Comparison of ENCODE assay signal across 15 cellular contexts in the genomic region with DNA sequence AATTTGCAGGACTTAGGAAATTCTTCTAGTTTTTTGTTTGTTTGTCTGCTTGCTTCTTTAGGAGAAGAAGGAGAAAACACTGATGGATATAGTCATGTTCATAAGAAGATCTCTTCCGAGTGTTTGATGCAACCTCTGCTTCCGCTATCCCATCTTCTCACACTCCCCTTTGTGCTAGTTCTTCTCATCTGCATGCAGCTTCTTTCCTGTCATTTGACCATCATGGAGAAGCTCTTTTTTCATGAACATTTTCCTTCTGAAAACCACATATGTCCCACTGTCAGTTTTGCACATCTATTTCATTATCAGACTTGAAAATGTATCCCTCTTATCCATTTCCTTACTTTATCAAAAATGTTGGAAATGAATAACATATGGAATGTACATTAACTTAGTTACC.
DNase-seq lines count a peak whose midpoint lies in the region; ATAC-seq, FAIRE-seq and TF ChIP-seq lines count a peak whose summit lies in the region.
"Had no signal": no experiment of that assay in that cellular context is flagged by ENCODE, and none has a peak within 500 bp of the region (broad histone marks: within the 10 kb centered on the region; RNA-seq: fewer than 3 reads in every experiment).

No MANE protein-coding gene starts in this region.

- H3K4me2 ChIP-seq in K562 (ENCODE audit: insufficient read depth, low read length) = no peak overlapping the region

- no peak for TF ChIP-seq POLR2A in K562 (conservative IDR thresholded peaks at IDR 0.05)

- H3K36me3 ChIP-seq in K562 (ENCODE audit: control insufficient read depth, insufficient read depth, low read length) = no peaks in the 10 kb centered on the region; the same call in 2 of the 3 replicates
- H3K36me3 ChIP-seq: heart right ventricle, prostate gland had no signal

- no peak for FAIRE-seq in K562 (lab: Jason Lieb, UNC)
- FAIRE-seq: endometrium had no signal

- H2AFZ ChIP-seq in K562 (ENCODE audit: low read depth, low read length) = peak overlapping the region; percentile 88

- DNase-seq in activated CD4-positive, alpha-beta T cell treated with anti-CD3 and anti-CD28 coated beads for 36 hours = no peak
- DNase-seq in activated CD4-positive, alpha-beta T cell treated with anti-CD3 and anti-CD28 coated beads for 48 hours = no peak
- DNase-seq in NOMO-1 (lab: John Stamatoyannopoulos, UW; ENCODE audit: unreplicated experiment in 2 of 2) (peak; percentile 26 to 68), K562 (ENCODE audit: extremely low read depth in 1 of 4, low spot score in 3 of 4) (no peak), COLO668 (lab: John Stamatoyannopoulos, UW; ENCODE audit: unreplicated experiment) (no peak), T-helper 9 cell (no peak)
- no peak for DNase-seq in stimulated activated naive B cell treated with anti-CD40 and anti-IgM and Interleukin-4, amounts not matched to agents 10 μg/mL and 1 μg/mL and 100 μg/mL, for 72 hours
- DNase-seq: DMS79 treated with DMSO at 0.1 percent for 48 hours, NCI-H1436 treated with DMSO at 0.1 percent for 48 hours, NCI-H69 had no signal

- intact Hi-C loops in activated CD4-positive, alpha-beta T cell treated with anti-CD3 and anti-CD28 coated beads for 36 hours (cut with DNase I, micrococcal nuclease) = loop anchor here (5.0 to 10.0 kb wide), 3 partner anchors 260 to 338 kb away; no protein-coding TSS in a partner anchor
- intact Hi-C loops in K562 (cut with micrococcal nuclease) = loop anchor here (10.0 kb wide), 1 partner anchor 308 kb away; no protein-coding TSS in a partner anchor

- H3K79me2 ChIP-seq in K562 (ENCODE audit: control insufficient read depth, insufficient read depth, low read length) = no peaks in the 10 kb centered on the region

- H3K27me3 Mint-ChIP-seq in activated CD4-positive, alpha-beta T cell treated with anti-CD3 and anti-CD28 coated beads for 36 hours = no peaks in the 10 kb centered on the region
- H3K27me3 Mint-ChIP-seq in stimulated activated naive B cell treated with anti-CD40 and anti-IgM and Interleukin-4, amounts not matched to agents 10 μg/mL and 1 μg/mL and 100 μg/mL, for 72 hours = no peaks in the 10 kb centered on the region

- BruUV-seq in K562 (replicated peaks; lab: Mats Ljungman, UMichigan) = no TSS peak

- CTCF ChIA-PET in activated CD4-positive, alpha-beta T cell treated with anti-CD3 and anti-CD28 coated beads for 36 hours (lab: Charles Lee) = interaction anchor here (1.0 to 1.7 kb wide), 4 partner anchors 9 to 492 kb away, joined by 3 to 7 read pairs (median 4); no protein-coding TSS in a partner anchor
- CTCF ChIA-PET in K562 (lab: Yijun Ruan, JAX; ENCODE audit: low intra/inter-chr PET ratio) = no interaction called here

- H3K9me3 ChIP-seq in K562 (replicated peaks; ENCODE audit: control insufficient read depth, insufficient read depth, low read depth, low read length) = no peaks in the 10 kb centered on the region
- H3K9me3 ChIP-seq: body of pancreas, heart right ventricle, prostate gland had no signal

- in situ Hi-C loops in K562 (cut with MboI) = no loop called here

- H3K4me1 ChIP-seq in K562 (replicated peaks in 1 of 2; ENCODE audit: control insufficient read depth in 2 of 2, insufficient read depth in 2 of 2, low read length in 2 of 2) = peaks cover 0 to 19% of the 10 kb centered on the region in 2 experiments; a peak in 3 of 5 replicates
- H3K4me1 ChIP-seq: prostate gland had no signal

- no peak for TF ChIP-seq RAD21 in K562 (CRISPR knock-in tag; conservative IDR thresholded peaks at IDR 0.05 in 1 of 2, IDR thresholded peaks at IDR 0.05 in 1 of 2)

- H3K4me3 ChIP-seq in K562 = no peak overlapping the region
- H3K4me3 ChIP-seq: body of pancreas, prostate gland had no signal

- 81% methylated on average over 2 of the region's 2 CpGs for WGBS in K562 (ENCODE audit: insufficient coverage, low coverage, missing lambda C conversion rate)

- no peaks in the 10 kb centered on the region for H3K9me1 ChIP-seq in K562 (ENCODE audit: control insufficient read depth, insufficient read depth, low read length)

- no peaks in the 10 kb centered on the region for H4K20me1 ChIP-seq in K562 (replicated peaks; ENCODE audit: control insufficient read depth, insufficient read depth, low read length)

- no peak overlapping the region for H3K4me3 Mint-ChIP-seq in activated CD4-positive, alpha-beta T cell treated with anti-CD3 and anti-CD28 coated beads for 36 hours
- H3K4me3 Mint-ChIP-seq in stimulated activated naive B cell treated with anti-CD40 and anti-IgM and Interleukin-4, amounts not matched to agents 10 μg/mL and 1 μg/mL and 100 μg/mL, for 72 hours = peak overlapping the region; percentile 5 to 34

- H3K9ac ChIP-seq in K562 (ENCODE audit: insufficient read depth in 1 of 2, low read depth in 2 of 2, low read length in 2 of 2) = no peak overlapping the region

- peaks cover 36% of the 10 kb centered on the region for H3K4me1 Mint-ChIP-seq in activated CD4-positive, alpha-beta T cell treated with anti-CD3 and anti-CD28 coated beads for 36 hours
- H3K4me1 Mint-ChIP-seq in stimulated activated naive B cell treated with anti-CD40 and anti-IgM and Interleukin-4, amounts not matched to agents 10 μg/mL and 1 μg/mL and 100 μg/mL, for 72 hours = peaks cover 27 to 49% of the 10 kb centered on the region in 2 donors

- peak overlapping the region; percentile 70 for H3K27ac Mint-ChIP-seq in activated CD4-positive, alpha-beta T cell treated with anti-CD3 and anti-CD28 coated beads for 36 hours
- peak overlapping the region; percentile 79 for H3K27ac Mint-ChIP-seq in stimulated activated naive B cell treated with anti-CD40 and anti-IgM and Interleukin-4, amounts not matched to agents 10 μg/mL and 1 μg/mL and 100 μg/mL, for 72 hours

- H3K9me3 Mint-ChIP-seq in activated CD4-positive, alpha-beta T cell treated with anti-CD3 and anti-CD28 coated beads for 36 hours (ENCODE audit: low read depth) = no peaks in the 10 kb centered on the region
- peaks cover 0 to 2% of the 10 kb centered on the region in 2 donors for H3K9me3 Mint-ChIP-seq in stimulated activated naive B cell treated with anti-CD40 and anti-IgM and Interleukin-4, amounts not matched to agents 10 μg/mL and 1 μg/mL and 100 μg/mL, for 72 hours

- TF ChIP-seq CTCF in K562 (IDR thresholded peaks at IDR 0.05 in 2 of 3, conservative IDR thresholded peaks at IDR 0.05 in 1 of 3; ENCODE audit: insufficient read depth in 2 of 3, low read depth in 1 of 3, low read length in 3 of 3) = no peak

- POLR2A ChIA-PET in activated CD4-positive, alpha-beta T cell treated with anti-CD3 and anti-CD28 coated beads for 36 hours (lab: Charles Lee) = no interaction called here
- POLR2A ChIA-PET in K562 (lab: Yijun Ruan, JAX) = interaction anchor here (1.0 kb wide), 1 partner anchor 11 kb away, joined by 3 read pairs; no protein-coding TSS in a partner anchor

- ATAC-seq in activated CD4-positive, alpha-beta T cell treated with anti-CD3 and anti-CD28 coated beads for 36 hours = no peak
- ATAC-seq in K562 (no peak), HG02870 (IDR thresholded peaks at IDR 0.05; ENCODE audit: unreplicated experiment) (no peak)
- ATAC-seq in stimulated activated naive B cell treated with anti-CD40 and anti-IgM and Interleukin-4, amounts not matched to agents 10 μg/mL and 1 μg/mL and 100 μg/mL, for 72 hours (replicated peaks) = no peak
- ATAC-seq: body of pancreas had no signal

- H3K27me3 ChIP-seq in K562 (ENCODE audit: control insufficient read depth in 2 of 2, insufficient read depth in 2 of 2, low read length in 2 of 2) = no peaks in the 10 kb centered on the region
- H3K27me3 ChIP-seq: body of pancreas, heart right ventricle had no signal

- H3K36me3 Mint-ChIP-seq in activated CD4-positive, alpha-beta T cell treated with anti-CD3 and anti-CD28 coated beads for 36 hours (ENCODE audit: low read depth) = no peaks in the 10 kb centered on the region
- no peaks in the 10 kb centered on the region for H3K36me3 Mint-ChIP-seq in stimulated activated naive B cell treated with anti-CD40 and anti-IgM and Interleukin-4, amounts not matched to agents 10 μg/mL and 1 μg/mL and 100 μg/mL, for 72 hours

- H3K27ac ChIP-seq in K562 (ENCODE audit: extremely low read depth, low read depth, low read length) = no peak overlapping the region
- H3K27ac ChIP-seq: prostate gland had no signal

- no peak for TF ChIP-seq EP300 in K562 (IDR thresholded peaks at IDR 0.05; ENCODE audit: low read length)

TF ChIP-seq in K562, 482 proteins besides CTCF, POLR2A, EP300 and RAD21:
- TF ChIP-seq ZNF436 (CRISPR knock-in tag; IDR thresholded peaks at IDR 0.05) (no peak), NR4A1 (CRISPR knock-in tag; IDR thresholded peaks at IDR 0.05) (no peak), NR4A1 (tag; IDR thresholded peaks at IDR 0.05) (no peak), SNIP1 (IDR thresholded peaks at IDR 0.05; ENCODE audit: low read depth) (no peak), ESRRA (IDR thresholded peaks at IDR 0.05; ENCODE audit: borderline replicate concordance, low read depth) (no peak), ZNF184 (CRISPR knock-in tag; IDR thresholded peaks at IDR 0.05) (no peak), ZNF668 (CRISPR knock-in tag; IDR thresholded peaks at IDR 0.05) (no peak), ZNF696 (CRISPR knock-in tag; conservative IDR thresholded peaks at IDR 0.05) (no peak), HDAC1 (IDR thresholded peaks at IDR 0.05) (no peak), SRF (CRISPR knock-in tag; IDR thresholded peaks at IDR 0.05) (no peak), CCAR2 (IDR thresholded peaks at IDR 0.05; ENCODE audit: low read depth, low read length) (no peak), TAF1 (IDR thresholded peaks at IDR 0.05; ENCODE audit: control insufficient read depth, extremely low read depth, insufficient read depth, low read length, severe bottlenecking) (no peak), SMARCA5 (IDR thresholded peaks at IDR 0.05) (no peak)
- TF ChIP-seq, protein P1, sequence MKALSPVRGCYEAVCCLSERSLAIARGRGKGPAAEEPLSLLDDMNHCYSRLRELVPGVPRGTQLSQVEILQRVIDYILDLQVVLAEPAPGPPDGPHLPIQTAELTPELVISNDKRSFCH (CRISPR knock-in tag; IDR thresholded peaks at IDR 0.05) = no peak
- TF ChIP-seq, protein P1 (tag; IDR thresholded peaks at IDR 0.05) = no peak
- TF ChIP-seq, protein P2, sequence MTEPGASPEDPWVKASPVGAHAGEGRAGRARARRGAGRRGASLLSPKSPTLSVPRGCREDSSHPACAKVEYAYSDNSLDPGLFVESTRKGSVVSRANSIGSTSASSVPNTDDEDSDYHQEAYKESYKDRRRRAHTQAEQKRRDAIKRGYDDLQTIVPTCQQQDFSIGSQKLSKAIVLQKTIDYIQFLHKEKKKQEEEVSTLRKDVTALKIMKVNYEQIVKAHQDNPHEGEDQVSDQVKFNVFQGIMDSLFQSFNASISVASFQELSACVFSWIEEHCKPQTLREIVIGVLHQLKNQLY (CRISPR knock-in tag; conservative IDR thresholded peaks at IDR 0.05) = no peak

Comparison
In these comparisons a context has a peak if more than half of its experiments do, and no peak if none do; other contexts are left out.
1. DNase-seq: peak in NOMO-1 (2 of 2); none in activated CD4-positive, alpha-beta T cell treated with anti-CD3 and anti-CD28 coated beads for 36 hours (single experiment), activated CD4-positive, alpha-beta T cell treated with anti-CD3 and anti-CD28 coated beads for 48 hours (single experiment), K562 (0 of 4), stimulated activated naive B cell treated with anti-CD40 and anti-IgM and Interleukin-4, amounts not matched to agents 10 μg/mL and 1 μg/mL and 100 μg/mL, for 72 hours (single experiment), COLO668 (single experiment) and T-helper 9 cell (single experiment).